Comparison of ENCODE assay signal across 8 cellular contexts in the genomic region with DNA sequence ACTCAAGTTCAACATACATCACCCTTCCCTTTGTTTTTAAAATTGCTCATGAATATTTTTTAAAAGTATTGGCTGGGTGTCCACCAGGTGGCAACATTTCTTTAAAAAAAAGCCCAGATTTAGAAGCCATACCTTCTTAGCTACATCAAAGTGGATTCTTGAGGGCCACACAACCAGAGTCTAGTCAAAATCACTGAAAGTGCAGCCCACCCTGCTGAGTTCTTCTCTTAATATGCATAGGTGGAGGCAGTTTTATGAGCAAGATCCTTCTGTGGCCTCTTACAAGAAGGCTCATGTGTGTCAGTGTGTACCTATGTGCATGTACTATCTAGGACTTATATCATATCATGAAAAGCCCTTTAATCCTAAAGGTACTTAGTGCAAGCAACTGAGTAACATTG. TPM values are rescaled to one million over a fixed set of nuclear protein-coding genes. Genes with fewer than 3 reads are reported as not detected.
DNase-seq lines count a peak whose midpoint lies in the region; ATAC-seq and TF ChIP-seq lines count a peak whose summit lies in the region.

No MANE protein-coding gene starts in this region.

- in situ Hi-C loops in mammary epithelial cell (cut with MboI; ENCODE audit: low sequenced_read_pairs in 2 of 2), result loop anchor here (5.0 to 25.0 kb wide), 5 partner anchors 162 to 487 kb away; no protein-coding TSS in a partner anchor

- no peak overlapping the region for H3K14ac ChIP-seq in mesenchymal stem cell (ENCODE audit: low read length in 2 of 2)

- H3K23ac ChIP-seq in mesenchymal stem cell (ENCODE audit: low read length in 2 of 2), result no peak overlapping the region

- H3K4me3 ChIP-seq in GM12864 (ENCODE audit: low read depth, low read length), result no peak overlapping the region
- H3K4me3 ChIP-seq in mammary epithelial cell (replicated peaks in 1 of 3; ENCODE audit: insufficient read depth in 1 of 3, low read depth in 2 of 3, low read length in 3 of 3), result no peak overlapping the region
- no peak overlapping the region for H3K4me3 ChIP-seq in mesenchymal stem cell (ENCODE audit: insufficient read depth in 1 of 2, low read depth in 1 of 2, low read length in 2 of 2)

- H3K79me2 ChIP-seq in mammary epithelial cell (ENCODE audit: insufficient read depth, low read length), result no peaks in the 10 kb centered on the region

- H3K4me1 ChIP-seq in mammary epithelial cell (ENCODE audit: insufficient read depth, low read length) (peaks cover 38% of the 10 kb centered on the region), mesenchymal stem cell (ENCODE audit: control insufficient read depth, insufficient read depth, low read depth, low read length) (no peaks in the 10 kb centered on the region)

- no TSS peak for BruUV-seq in mammary epithelial cell (replicated peaks; lab: Mats Ljungman, UMichigan)

- no peaks in the 10 kb centered on the region for H4K20me1 ChIP-seq in mammary epithelial cell (ENCODE audit: insufficient read depth, low read length)

- peak; percentile 66 for DNase-seq in A172 (ENCODE audit: low spot score)
- no peak for DNase-seq in GM12864 (ENCODE audit: low read depth)
- DNase-seq in NCI-H2196 treated with DMSO at 0.1 percent for 48 hours (lab: John Stamatoyannopoulos, UW; ENCODE audit: unreplicated experiment), result peak; percentile 11
- DNase-seq in mammary epithelial cell, result peak; percentile 46
- DNase-seq in mesenchymal stem cell, result peak; percentile 52
- no peak for DNase-seq in islet precursor cell
- DNase-seq in activated CD4-positive, alpha-beta T cell treated with anti-CD3 and anti-CD28 coated beads, Interleukin-2, amount 50 U/mL, for 4 hours, result no peak

- H3K4me2 ChIP-seq in mammary epithelial cell (ENCODE audit: insufficient read depth, low read depth, low read length) (peak overlapping the region; percentile 67), mesenchymal stem cell (ENCODE audit: low read length, poor library complexity, severe bottlenecking) (no peak overlapping the region)

- no peak overlapping the region for H4K91ac ChIP-seq in mesenchymal stem cell (ENCODE audit: low read length)

- TF ChIP-seq CTCF in GM12864 (IDR thresholded peaks at IDR 0.05; ENCODE audit: low read depth, low read length, missing control alignments) (peak; percentile 25), mammary epithelial cell (conservative IDR thresholded peaks at IDR 0.05 in 1 of 2, IDR thresholded peaks at IDR 0.05 in 1 of 2; ENCODE audit: extremely low read depth in 1 of 2, insufficient read depth in 1 of 2, low read depth in 1 of 2, low read length in 2 of 2) (peak; percentile 51 to 60)

- intact Hi-C loops in mammary epithelial cell (cut with micrococcal nuclease), result loop anchor here (1.0 to 10.0 kb wide), 5 partner anchors 17 to 595 kb away; a partner anchor contains a TSS

- ATAC-seq in GM19328 (IDR thresholded peaks at IDR 0.05; ENCODE audit: unreplicated experiment), result no peak

- CTCF ChIA-PET in mammary epithelial cell (lab: Charles Lee; ENCODE audit: low non-redundant PET), result interaction anchor here (0.6 to 1.3 kb wide), 3 partner anchors 84 to 267 kb away, joined by 3 to 7 read pairs (median 4); no protein-coding TSS in a partner anchor

- no peaks in the 10 kb centered on the region for H3K36me3 ChIP-seq in mammary epithelial cell (ENCODE audit: insufficient read depth, low read length)
- no peaks in the 10 kb centered on the region for H3K36me3 ChIP-seq in mesenchymal stem cell (ENCODE audit: control insufficient read depth in 1 of 2, insufficient read depth in 2 of 2, low read depth in 1 of 2, low read length in 2 of 2)

- no peak overlapping the region for H2BK5ac ChIP-seq in mesenchymal stem cell (ENCODE audit: low read depth, low read length, poor library complexity, severe bottlenecking)

- no peak overlapping the region for H2BK15ac ChIP-seq in mesenchymal stem cell (ENCODE audit: low read depth, poor library complexity, severe bottlenecking)

- H3K9ac ChIP-seq in mammary epithelial cell (ENCODE audit: insufficient read depth, low read length), result no peak overlapping the region
- peak overlapping the region; percentile 54 for H3K9ac ChIP-seq in mesenchymal stem cell (ENCODE audit: low read length)

- H3K27me3 ChIP-seq in mammary epithelial cell (ENCODE audit: insufficient read depth, low read length), result no peaks in the 10 kb centered on the region
- no peaks in the 10 kb centered on the region for H3K27me3 ChIP-seq in mesenchymal stem cell (ENCODE audit: control insufficient read depth in 1 of 2, insufficient read depth in 1 of 2, low read length in 2 of 2)

- no peak overlapping the region for H2BK12ac ChIP-seq in mesenchymal stem cell (ENCODE audit: low read length in 2 of 2)

- H2AK5ac ChIP-seq in mesenchymal stem cell (ENCODE audit: low read length, severe bottlenecking), result no peak overlapping the region

- H2AFZ ChIP-seq in mammary epithelial cell (ENCODE audit: low read depth, low read length) (peak overlapping the region; percentile 20), mesenchymal stem cell (ENCODE audit: low read depth, low read length) (no peak overlapping the region)

- H3K9me3 ChIP-seq in mammary epithelial cell (replicated peaks; ENCODE audit: insufficient read depth, low read length), result no peaks in the 10 kb centered on the region
- H3K9me3 ChIP-seq in mesenchymal stem cell (ENCODE audit: control insufficient read depth, low read length), result no peaks in the 10 kb centered on the region

- dilution Hi-C loops in mammary epithelial cell (cut with HindIII; ENCODE audit: low sequenced_read_pairs), result loop anchor here (25.0 kb wide), 1 partner anchor 487 kb away; no protein-coding TSS in a partner anchor

- H4K8ac ChIP-seq in mesenchymal stem cell (ENCODE audit: low read length), result no peak overlapping the region

- H3K27ac ChIP-seq in mammary epithelial cell (ENCODE audit: insufficient read depth, low read depth, low read length) (peak overlapping the region; percentile 59), mesenchymal stem cell (ENCODE audit: low read length, poor library complexity, severe bottlenecking) (peak overlapping the region; percentile 72)

- H3K4ac ChIP-seq in mesenchymal stem cell (ENCODE audit: low read depth in 1 of 2, low read length in 2 of 2), result no peak overlapping the region

- peaks cover 2% of the 10 kb centered on the region for H3K79me1 ChIP-seq in mesenchymal stem cell (replicated peaks; ENCODE audit: low read length, poor library complexity, severe bottlenecking)

- no peak overlapping the region for H3K18ac ChIP-seq in mesenchymal stem cell (ENCODE audit: low read depth in 1 of 2, low read length in 2 of 2)

- no peak overlapping the region for H2BK120ac ChIP-seq in mesenchymal stem cell (ENCODE audit: low read depth, low read length)

RNA-seq across cellular contexts. Expression of a gene that starts 16.9 kb away (rescaled TPM):
- total RNA-seq in A172 (2014; rRNA removed; shearing (Covaris generic)), result 189 and 195 TPM in 2 replicates
- 100 to 1,000 TPM; 130 to 183 TPM for total RNA-seq in mammary epithelial cell
- polyA plus RNA-seq in mammary epithelial cell, result 83.7 TPM
- polyA minus RNA-seq in mammary epithelial cell, result 154 TPM
- 110 TPM for polyA plus RNA-seq in mesenchymal stem cell (2013, experiment 1 of 2)
- polyA plus RNA-seq in mesenchymal stem cell (2013, experiment 2 of 2), result 106 TPM

Comparison
In these comparisons a context has a peak if more than half of its experiments do, and no peak if none do; other contexts are left out.
1. DNase-seq: peak in A172 (single experiment), NCI-H2196 treated with DMSO at 0.1 percent for 48 hours (single experiment), mammary epithelial cell (single experiment) and mesenchymal stem cell (single experiment); none in GM12864 (single experiment), islet precursor cell (single experiment) and activated CD4-positive, alpha-beta T cell treated with anti-CD3 and anti-CD28 coated beads, Interleukin-2, amount 50 U/mL, for 4 hours (0 of 2).